In the genomic region with DNA sequence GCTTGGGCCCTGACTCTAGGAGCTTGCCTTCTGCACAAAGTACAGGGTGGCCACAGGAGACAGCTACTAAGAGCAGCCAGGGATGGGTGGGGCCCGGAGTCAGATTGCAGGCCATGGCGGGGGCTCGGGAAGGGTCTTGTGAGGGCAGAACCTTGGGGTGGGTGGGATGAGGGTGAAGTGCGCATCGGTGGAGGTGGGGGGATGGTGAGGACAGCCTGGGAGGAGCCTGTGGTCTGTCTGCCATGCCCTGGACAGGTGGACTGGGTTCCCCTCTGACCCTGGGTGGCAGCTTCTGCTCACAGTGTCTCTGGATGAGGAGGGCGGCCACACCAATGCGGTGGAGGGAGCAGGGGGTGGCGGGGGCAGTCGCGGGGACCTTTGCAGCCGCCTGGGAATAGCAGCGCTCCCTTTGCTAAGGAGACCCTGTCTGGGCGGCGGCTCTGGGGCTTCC, we compare ENCODE assay signal across 24 cellular contexts.
"Had no signal": no experiment of that assay in that cellular context is flagged by ENCODE, and none has a peak within 500 bp of the region (broad histone marks: within the 10 kb centered on the region; RNA-seq: fewer than 3 reads in every experiment).

No MANE protein-coding gene starts in this region.

- DNase-seq: activated CD4-positive, alpha-beta memory T cell treated with anti-CD3 and anti-CD28 coated beads for 36 hours; activated naive CD4-positive, alpha-beta T cell; activated T-cell treated with anti-CD3 and anti-CD28 coated beads for 4 hours; central memory CD4-positive, alpha-beta T cell; colonic mucosa; erythroblast; foreskin melanocyte; glutamatergic neuron; hippocampal formation; islet precursor cell; mammary epithelial cell; naive B cell; nucleus accumbens; stimulated activated CD4-positive, alpha-beta T cell treated with anti-CD3 and anti-CD28 coated beads, Interleukin-2, amount 100 ng/mL, for 24 hours; SW 1271; T-helper 2 cell had no signal

- H3K27me3 Mint-ChIP-seq: activated CD4-positive, alpha-beta memory T cell treated with anti-CD3 and anti-CD28 coated beads for 36 hours; activated T-helper 17 cell treated with anti-CD3 and anti-CD28 coated beads, Interleukin-2, amount 50 U/mL, for 72 hours; naive B cell; stimulated activated naive CD8-positive, alpha-beta T cell treated with anti-CD3 and anti-CD28 coated beads, Interleukin-15, Interleukin-2, amounts not matched to agents 100 ng/mL and 50 ng/mL, for 24 hours; type B pancreatic cell had no signal

- H3K27me3 ChIP-seq: colonic mucosa, left lung, suprapubic skin had no signal

- H3K36me3 Mint-ChIP-seq: brain had no signal

- H3K9me3 Mint-ChIP-seq: activated CD4-positive, alpha-beta memory T cell treated with anti-CD3 and anti-CD28 coated beads for 36 hours; activated T-helper 17 cell treated with anti-CD3 and anti-CD28 coated beads, Interleukin-2, amount 50 U/mL, for 72 hours; brain; naive B cell; stimulated activated naive CD8-positive, alpha-beta T cell treated with anti-CD3 and anti-CD28 coated beads, Interleukin-15, Interleukin-2, amounts not matched to agents 100 ng/mL and 50 ng/mL, for 24 hours; type B pancreatic cell had no signal

- H3K27ac ChIP-seq: colonic mucosa, left lung, suprapubic skin had no signal

- H3K36me3 ChIP-seq: colonic mucosa had no signal

- H3K4me3 ChIP-seq: colonic mucosa, left lung, mucosa of descending colon, suprapubic skin had no signal

- ATAC-seq: activated T-helper 17 cell treated with anti-CD3 and anti-CD28 coated beads, Interleukin-2, amount 50 U/mL, for 72 hours; left lung; mucosa of descending colon had no signal

- H3K4me3 Mint-ChIP-seq: activated CD4-positive, alpha-beta memory T cell treated with anti-CD3 and anti-CD28 coated beads for 36 hours; activated T-helper 17 cell treated with anti-CD3 and anti-CD28 coated beads, Interleukin-2, amount 50 U/mL, for 72 hours; brain; naive B cell; stimulated activated naive CD8-positive, alpha-beta T cell treated with anti-CD3 and anti-CD28 coated beads, Interleukin-15, Interleukin-2, amounts not matched to agents 100 ng/mL and 50 ng/mL, for 24 hours; type B pancreatic cell had no signal

- H3K4me1 ChIP-seq: left lung, suprapubic skin had no signal

- H3K9me3 ChIP-seq: colonic mucosa, left lung, mucosa of descending colon, suprapubic skin had no signal

- H3K27ac Mint-ChIP-seq: activated CD4-positive, alpha-beta memory T cell treated with anti-CD3 and anti-CD28 coated beads for 36 hours; activated T-helper 17 cell treated with anti-CD3 and anti-CD28 coated beads, Interleukin-2, amount 50 U/mL, for 72 hours; stimulated activated naive CD8-positive, alpha-beta T cell treated with anti-CD3 and anti-CD28 coated beads, Interleukin-15, Interleukin-2, amounts not matched to agents 100 ng/mL and 50 ng/mL, for 24 hours; type B pancreatic cell had no signal

- FAIRE-seq: endometrium had no signal
